In genomic region chr17:50464736-50465135, GRCh38 we compare ENCODE assay signal across 23 cellular contexts. TPM values are rescaled to one million over a fixed set of nuclear protein-coding genes. Genes with fewer than 3 reads are reported as not detected.
"Had no signal": no experiment of that assay in that cellular context is flagged by ENCODE, and none has a peak within 500 bp of the region (broad histone marks: within the 10 kb centered on the region; RNA-seq: fewer than 3 reads in every experiment).

No MANE protein-coding gene starts in this region.

- H3K27ac ChIP-seq: coronary artery, heart left ventricle, neutrophil, right atrium auricular region, tibial artery, upper lobe of right lung, vagina had no signal

- H3K9me3 ChIP-seq: heart left ventricle, neutrophil, right atrium auricular region, tibial artery, upper lobe of right lung, vagina had no signal

- H3K36me3 ChIP-seq: neutrophil, vagina had no signal

- H3K27me3 ChIP-seq: right atrium auricular region, vagina had no signal

- H3K4me3 Mint-ChIP-seq: naive thymus-derived CD4-positive, alpha-beta T cell; nephron progenitor cell; stimulated activated naive CD8-positive, alpha-beta T cell treated with anti-CD3 and anti-CD28 coated beads, Interleukin-15, Interleukin-2, amounts not matched to agents 100 ng/mL and 50 ng/mL, for 24 hours had no signal

- H3K9me3 Mint-ChIP-seq: nephron progenitor cell; stimulated activated naive CD8-positive, alpha-beta T cell treated with anti-CD3 and anti-CD28 coated beads, Interleukin-15, Interleukin-2, amounts not matched to agents 100 ng/mL and 50 ng/mL, for 24 hours had no signal

- ATAC-seq: heart left ventricle; left colon; left ventricle myocardium superior; naive thymus-derived CD4-positive, alpha-beta T cell; upper lobe of right lung had no signal

- H3K4me3 ChIP-seq: coronary artery, heart left ventricle, lung, right atrium auricular region, tibial artery, upper lobe of right lung, vagina had no signal

- H3K27ac Mint-ChIP-seq: naive thymus-derived CD4-positive, alpha-beta T cell; nephron progenitor cell; stimulated activated naive CD8-positive, alpha-beta T cell treated with anti-CD3 and anti-CD28 coated beads, Interleukin-15, Interleukin-2, amounts not matched to agents 100 ng/mL and 50 ng/mL, for 24 hours had no signal

- DNase-seq: effector CD4-positive, alpha-beta T cell; heart left ventricle; hippocampal formation; left ventricle myocardium superior; naive thymus-derived CD4-positive, alpha-beta T cell; nephron progenitor cell; small intestine; stimulated activated CD4-positive, alpha-beta T cell treated with anti-CD3 and anti-CD28 coated beads, Interleukin-2, amount 100 ng/mL, for 48 hours; tibial artery; upper lobe of right lung had no signal

RNA-seq across cellular contexts. Expression of gene CHAD, which starts 3.9 kb away (rescaled TPM):
- total RNA-seq: dermis microvascular lymphatic vessel endothelial cell; frontal cortex; glomerular endothelial cell; kidney epithelial cell; mononuclear cell; naive thymus-derived CD4-positive, alpha-beta T cell; osteocyte; upper lobe of right lung; vagina had no signal
- polyA plus RNA-seq: naive thymus-derived CD4-positive, alpha-beta T cell had no signal

RNA-seq across cellular contexts. Expression of gene MYCBPAP, which starts 43.5 kb away (rescaled TPM):
- total RNA-seq: vagina had no signal
